In the genomic region with DNA sequence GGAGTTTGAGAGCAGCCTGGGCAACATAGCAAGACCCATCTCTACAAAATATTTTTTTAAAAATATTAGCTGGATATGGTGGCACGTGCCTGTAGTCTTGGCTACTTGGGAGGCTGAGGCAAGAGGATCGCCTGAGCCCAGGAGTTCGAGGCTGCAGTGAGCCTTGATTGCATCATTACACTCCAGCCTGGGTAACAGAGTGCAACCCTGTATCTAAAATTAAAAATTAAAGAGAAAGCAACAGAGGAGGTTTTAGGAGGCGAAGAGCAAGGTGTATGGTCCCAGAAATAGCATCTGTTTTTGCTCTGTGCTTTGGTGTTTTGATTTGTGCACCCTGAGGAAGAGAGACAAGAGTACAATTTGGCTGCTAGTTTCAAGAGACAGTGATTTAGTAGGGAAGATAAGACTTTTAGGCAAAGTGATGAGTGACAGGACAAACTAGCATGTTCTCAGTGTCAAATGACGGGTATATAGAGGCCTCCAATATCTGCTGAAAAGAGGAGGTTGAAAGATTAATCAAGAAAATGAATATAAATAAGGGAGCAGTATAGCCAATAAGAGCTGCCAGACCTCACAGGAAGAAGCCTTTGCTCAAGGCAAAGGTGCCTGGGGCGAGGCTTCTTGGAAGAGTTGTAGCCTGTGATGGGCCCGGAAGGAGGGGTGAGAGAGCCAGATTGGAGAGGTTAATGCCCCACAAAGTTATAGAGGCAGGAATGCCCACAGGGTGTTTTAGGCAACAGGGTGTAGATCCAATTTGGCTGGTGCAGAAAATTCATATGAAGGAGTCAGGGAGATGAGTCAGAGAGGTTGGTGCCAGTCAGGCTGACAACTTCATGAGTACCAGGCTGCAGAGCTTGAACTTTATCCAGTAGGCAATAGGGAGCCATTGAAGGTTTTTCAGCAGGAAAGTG, we compare ENCODE assay signal across 15 cellular contexts. TPM values are rescaled to one million over a fixed set of nuclear protein-coding genes. Genes with fewer than 3 reads are reported as not detected.
DNase-seq lines count a peak whose midpoint lies in the region; ATAC-seq, FAIRE-seq and TF ChIP-seq lines count a peak whose summit lies in the region.
"Had no signal": no experiment of that assay in that cellular context is flagged by ENCODE, and none has a peak within 500 bp of the region (broad histone marks: within the 10 kb centered on the region; RNA-seq: fewer than 3 reads in every experiment).

No MANE protein-coding gene starts in this region.

- no peak for DNase-seq in HCT116 (ENCODE audit: low read depth, low spot score)
- no peak for DNase-seq in left ventricle myocardium inferior
- peak; percentile 31 for DNase-seq in small intestine
- no peak for DNase-seq in dermis blood vessel endothelial cell
- DNase-seq in NCI-H1417 treated with DMSO at 0.1 percent for 48 hours (lab: John Stamatoyannopoulos, UW): no peak
- DNase-seq in GM12891 (ENCODE audit: insufficient read length, low spot score): no peak
- DNase-seq: DND-41, NCI-H1694, NCI-H774, SHP77 treated with DMSO at 0.1 percent for 48 hours, WERI-Rb-1 had no signal

- H4K20me1 ChIP-seq in HCT116 (ENCODE audit: insufficient read depth): no peaks in the 10 kb centered on the region
- H4K20me1 ChIP-seq: BLaER1 had no signal

- H3K9me3 Mint-ChIP-seq in activated T-helper 17 cell treated with anti-CD3 and anti-CD28 coated beads, Interleukin-2, amount 50 U/mL, for 72 hours: no peaks in the 10 kb centered on the region

- no peaks in the 10 kb centered on the region for H3K27me3 Mint-ChIP-seq in activated T-helper 17 cell treated with anti-CD3 and anti-CD28 coated beads, Interleukin-2, amount 50 U/mL, for 72 hours

- no peak overlapping the region for H3K4me3 ChIP-seq in HCT116 (replicated peaks in 1 of 2; ENCODE audit: low read depth in 1 of 2, low read length in 2 of 2)
- H3K4me3 ChIP-seq in left ventricle myocardium inferior: no peak overlapping the region
- no peak overlapping the region for H3K4me3 ChIP-seq in small intestine (ENCODE audit: low read depth in 1 of 2, low read length in 2 of 2)
- H3K4me3 ChIP-seq: BLaER1, hepatocyte had no signal

- TF ChIP-seq POLR2A in HCT116 (IDR thresholded peaks at IDR 0.05; ENCODE audit: borderline replicate concordance, extremely low read depth, insufficient read depth, insufficient read length) (no peak), GM12891 (IDR thresholded peaks at IDR 0.05; ENCODE audit: low read depth, low read length) (no peak)

- peaks cover 5% of the 10 kb centered on the region for H3K36me3 Mint-ChIP-seq in activated T-helper 17 cell treated with anti-CD3 and anti-CD28 coated beads, Interleukin-2, amount 50 U/mL, for 72 hours (ENCODE audit: low read depth)

- CTCF ChIA-PET in HCT116 (lab: Charles Lee): no interaction called here

- ATAC-seq in HCT116 (peak; percentile 46), HG02678 (IDR thresholded peaks at IDR 0.05; ENCODE audit: unreplicated experiment) (no peak)
- ATAC-seq in activated T-helper 17 cell treated with anti-CD3 and anti-CD28 coated beads, Interleukin-2, amount 50 U/mL, for 72 hours (replicated peaks): peak; percentile 56

- peaks cover 34% of the 10 kb centered on the region for H3K4me1 Mint-ChIP-seq in activated T-helper 17 cell treated with anti-CD3 and anti-CD28 coated beads, Interleukin-2, amount 50 U/mL, for 72 hours

- RAD21 ChIA-PET in HCT116 (lab: Charles Lee; ENCODE audit: low non-redundant PET in 1 of 2, low total read pairs in 2 of 2, uncharacterized antibody in 2 of 2, unreplicated experiment in 2 of 2): no interaction called here

- BruUV-seq in HCT116 (replicated peaks; lab: Mats Ljungman, UMichigan): no TSS peak

- 76 to 82% (median 76%) methylated on average over 7 of the region's 7 CpGs for WGBS in small intestine, 3 donors

- no peak overlapping the region for H3K4me2 ChIP-seq in HCT116 (ENCODE audit: low read length)
- H3K4me2 ChIP-seq: BLaER1, hepatocyte had no signal

- H3K4me1 ChIP-seq in HCT116 (ENCODE audit: control insufficient read depth in 1 of 2, insufficient read depth in 2 of 2, low read length in 2 of 2) (peaks cover 0 to 16% of the 10 kb centered on the region in 2 experiments; a peak in 2 of 4 replicates), left ventricle myocardium inferior (peaks cover 85% of the 10 kb centered on the region), small intestine (ENCODE audit: control insufficient read depth in 2 of 2, insufficient read depth in 1 of 2, low read depth in 1 of 2, low read length in 1 of 2) (peaks cover 0 to 2% of the 10 kb centered on the region in 2 donors)

- H3K27me3 ChIP-seq in HCT116 (ENCODE audit: insufficient read depth, low read length): no peaks in the 10 kb centered on the region
- no peaks in the 10 kb centered on the region for H3K27me3 ChIP-seq in left ventricle myocardium inferior (ENCODE audit: low read depth)
- H3K27me3 ChIP-seq in small intestine (ENCODE audit: control insufficient read depth in 2 of 2, insufficient read depth in 2 of 2, low read length in 2 of 2): peaks cover 0 to 3% of the 10 kb centered on the region in 2 donors
- H3K27me3 ChIP-seq: BLaER1 had no signal

- FAIRE-seq in small intestine (lab: Jason Lieb, UNC) (no peak), GM12891 (lab: Jason Lieb, UNC) (no peak)

- peak overlapping the region; percentile 24 for H3K27ac Mint-ChIP-seq in activated T-helper 17 cell treated with anti-CD3 and anti-CD28 coated beads, Interleukin-2, amount 50 U/mL, for 72 hours

- H3K9me2 ChIP-seq in HCT116 (ENCODE audit: insufficient read depth): no peaks in the 10 kb centered on the region

- H2AFZ ChIP-seq in HCT116 (ENCODE audit: low read depth, low read length, poor library complexity, severe bottlenecking): no peak overlapping the region
- H2AFZ ChIP-seq: hepatocyte had no signal

- no peak for TF ChIP-seq CTCF in HCT116 (IDR thresholded peaks at IDR 0.05 in 2 of 3, conservative IDR thresholded peaks at IDR 0.05 in 1 of 3; ENCODE audit: borderline replicate concordance in 1 of 3, insufficient read depth in 1 of 3, low read depth in 2 of 3, low read length in 2 of 3)
- no peak for TF ChIP-seq CTCF in left ventricle myocardium inferior (IDR thresholded peaks at IDR 0.05; ENCODE audit: borderline replicate concordance)

- POLR2A ChIA-PET in HCT116 (lab: Charles Lee): no interaction called here

- intact Hi-C loops in HCT116 (cut with micrococcal nuclease): no loop called here
- intact Hi-C loops in left ventricle myocardium inferior (cut with micrococcal nuclease): no loop called here

- H3K27ac ChIP-seq in HCT116 (ENCODE audit: low read depth, low read length) (no peak overlapping the region), left ventricle myocardium inferior (replicated peaks) (peak overlapping the region; percentile 96), small intestine (ENCODE audit: low read depth in 1 of 2, low read length in 1 of 2) (no peak overlapping the region)
- H3K27ac ChIP-seq: BLaER1, hepatocyte, WERI-Rb-1 had no signal

- H3K4me3 Mint-ChIP-seq in activated T-helper 17 cell treated with anti-CD3 and anti-CD28 coated beads, Interleukin-2, amount 50 U/mL, for 72 hours: peak overlapping the region; percentile 3

- H3K9me3 ChIP-seq in HCT116 (ENCODE audit: control insufficient read depth in 1 of 2, insufficient read depth in 1 of 2, low read depth in 1 of 2, low read length in 2 of 2) (no peaks in the 10 kb centered on the region), left ventricle myocardium inferior (replicated peaks) (no peaks in the 10 kb centered on the region), small intestine (ENCODE audit: control insufficient read depth, low read depth) (no peaks in the 10 kb centered on the region)
- H3K9me3 ChIP-seq: BLaER1 had no signal

- H3K36me3 ChIP-seq in HCT116 (ENCODE audit: control insufficient read depth in 1 of 2, insufficient read depth in 2 of 2, low read length in 2 of 2): no peaks in the 10 kb centered on the region
- H3K36me3 ChIP-seq in left ventricle myocardium inferior: peaks cover 4% of the 10 kb centered on the region
- H3K36me3 ChIP-seq in small intestine (ENCODE audit: control insufficient read depth in 2 of 2, insufficient read depth in 2 of 2, low read length in 2 of 2): no peaks in the 10 kb centered on the region
- H3K36me3 ChIP-seq: BLaER1, WERI-Rb-1 had no signal

- no peaks in the 10 kb centered on the region for H3K79me2 ChIP-seq in HCT116 (ENCODE audit: insufficient read depth, low read length)
- H3K79me2 ChIP-seq: hepatocyte had no signal

- no peak overlapping the region for H3K9ac ChIP-seq in HCT116 (ENCODE audit: low read length)
- H3K9ac ChIP-seq: BLaER1 had no signal

- no peak for TF ChIP-seq RAD21 in HCT116 (IDR thresholded peaks at IDR 0.05; ENCODE audit: low read depth)

TF ChIP-seq in HCT116, 20 proteins besides CTCF, POLR2A, EP300 and RAD21:
- TF ChIP-seq FOSL1 (IDR thresholded peaks at IDR 0.05; ENCODE audit: low read depth): no peak
- no peak for TF ChIP-seq ELF1 (IDR thresholded peaks at IDR 0.05; ENCODE audit: borderline replicate concordance, low read depth)

TF ChIP-seq in GM12891, 5 proteins besides CTCF, POLR2A, EP300 and RAD21:
- no peak for TF ChIP-seq POU2F2 (IDR thresholded peaks at IDR 0.05; ENCODE audit: low read depth, low read length)
- TF ChIP-seq PAX5 (IDR thresholded peaks at IDR 0.05; ENCODE audit: insufficient read depth, low read length, severe bottlenecking): no peak
- TF ChIP-seq TAF1 (IDR thresholded peaks at IDR 0.05; ENCODE audit: low read depth, low read length): no peak
- TF ChIP-seq SPI1 (IDR thresholded peaks at IDR 0.05; ENCODE audit: low read depth, low read length): no peak
- no peak for TF ChIP-seq POLR2AphosphoS5 (IDR thresholded peaks at IDR 0.05; ENCODE audit: low read depth, low read length)

RNA-seq across cellular contexts. Expression of gene HLF, which starts 11.4 kb away (rescaled TPM):
- total RNA-seq in HCT116 (2021; ENCODE audit: unreplicated experiment) (1.5 TPM), left ventricle myocardium inferior (22.6 TPM), dermis blood vessel endothelial cell (0.05 TPM in 1 of 2 replicates, not detected in the other)
- polyA plus RNA-seq in HCT116 (2012): 1.3 and 1.5 TPM in 2 replicates
- total RNA-seq in activated T-helper 17 cell treated with anti-CD3 and anti-CD28 coated beads, Interleukin-2, amount 50 U/mL, for 72 hours: 10 to 100 TPM; 21.7 to 46.3 TPM
- 1 to 10 TPM in 1 of 3 donors, under 1 TPM in 2; 0.54 to 2.3 (median 0.67) TPM for polyA plus RNA-seq in small intestine
- 0.03 TPM for polyA plus RNA-seq in GM12891 (2012; ENCODE audit: low read depth, missing spikeins)
